ENCODE assay signal across 29 cellular contexts in genomic region chr12:75589801-75590200, GRCh38.
"Had no signal": no experiment of that assay in that cellular context is flagged by ENCODE, and none has a peak within 500 bp of the region (broad histone marks: within the 10 kb centered on the region; RNA-seq: fewer than 3 reads in every experiment).

No MANE protein-coding gene starts in this region.

- H3K36me3 ChIP-seq: adrenal gland, esophagus muscularis mucosa, gastroesophageal sphincter had no signal

- H3K4me3 ChIP-seq: adrenal gland, body of pancreas, esophagus muscularis mucosa, gastroesophageal sphincter had no signal

- H3K9me3 ChIP-seq: adrenal gland, body of pancreas, esophagus muscularis mucosa, gastroesophageal sphincter had no signal

- H3K27ac Mint-ChIP-seq: activated CD4-positive, alpha-beta memory T cell treated with anti-CD3 and anti-CD28 coated beads, Interleukin-2, amount 10 ng/mL, durations not matched to agents 7 days and 5 days; activated CD4-positive, alpha-beta T cell treated with anti-CD3 and anti-CD28 coated beads, Interleukin-2, amount 10 ng/mL, durations not matched to agents 7 days and 5 days; activated CD8-positive, alpha-beta memory T cell treated with anti-CD3 and anti-CD28 coated beads, Interleukin-2, amount 10 ng/mL, durations not matched to agents 7 days and 5 days; activated naive CD4-positive, alpha-beta T cell treated with anti-CD3 and anti-CD28 coated beads, Interleukin-2, amount 10 ng/mL, durations not matched to agents 7 days and 5 days; activated naive CD4-positive, alpha-beta T cell treated with anti-CD3 and anti-CD28 coated beads, Interleukin-2, amount 50 U/mL, for 72 hours; activated T-cell treated with anti-CD3 and anti-CD28 coated beads, Interleukin-2, amount 50 U/mL, for 24 hours; activated T-cell treated with anti-CD3 and anti-CD28 coated beads, Interleukin-2, amount 50 U/mL, for 72 hours; effector memory CD8-positive, alpha-beta T cell; WTC11 had no signal

- H3K9me3 Mint-ChIP-seq: activated CD4-positive, alpha-beta memory T cell treated with anti-CD3 and anti-CD28 coated beads, Interleukin-2, amount 10 ng/mL, durations not matched to agents 7 days and 5 days; activated naive CD4-positive, alpha-beta T cell treated with anti-CD3 and anti-CD28 coated beads, Interleukin-2, amount 10 ng/mL, durations not matched to agents 7 days and 5 days; effector memory CD8-positive, alpha-beta T cell had no signal

- H3K27me3 ChIP-seq: adrenal gland, body of pancreas, esophagus muscularis mucosa, gastroesophageal sphincter had no signal

- H3K4me1 ChIP-seq: esophagus muscularis mucosa, gastroesophageal sphincter had no signal

- ATAC-seq: activated CD8-positive, alpha-beta memory T cell treated with anti-CD3 and anti-CD28 coated beads, Interleukin-2, amount 10 ng/mL, durations not matched to agents 7 days and 5 days; activated naive CD4-positive, alpha-beta T cell treated with anti-CD3 and anti-CD28 coated beads, Interleukin-2, amount 50 U/mL, for 72 hours; activated T-cell treated with anti-CD3 and anti-CD28 coated beads, Interleukin-2, amount 50 U/mL, for 72 hours; body of pancreas; effector memory CD8-positive, alpha-beta T cell; gastroesophageal sphincter; WTC11 had no signal

- H3K36me3 Mint-ChIP-seq: activated naive CD4-positive, alpha-beta T cell treated with anti-CD3 and anti-CD28 coated beads, Interleukin-2, amount 10 ng/mL, durations not matched to agents 7 days and 5 days; activated naive CD4-positive, alpha-beta T cell treated with anti-CD3 and anti-CD28 coated beads, Interleukin-2, amount 50 U/mL, for 72 hours; WTC11 had no signal

- H3K4me1 Mint-ChIP-seq: activated CD4-positive, alpha-beta T cell treated with anti-CD3 and anti-CD28 coated beads, Interleukin-2, amount 10 ng/mL, durations not matched to agents 7 days and 5 days; activated naive CD4-positive, alpha-beta T cell treated with anti-CD3 and anti-CD28 coated beads, Interleukin-2, amount 10 ng/mL, durations not matched to agents 7 days and 5 days had no signal

- H3K27ac ChIP-seq: adrenal gland, body of pancreas, esophagus muscularis mucosa, gastroesophageal sphincter had no signal

- H3K4me3 Mint-ChIP-seq: activated CD4-positive, alpha-beta memory T cell treated with anti-CD3 and anti-CD28 coated beads, Interleukin-2, amount 10 ng/mL, durations not matched to agents 7 days and 5 days; activated CD4-positive, alpha-beta T cell treated with anti-CD3 and anti-CD28 coated beads, Interleukin-2, amount 10 ng/mL, durations not matched to agents 7 days and 5 days; activated CD8-positive, alpha-beta memory T cell treated with anti-CD3 and anti-CD28 coated beads, Interleukin-2, amount 10 ng/mL, durations not matched to agents 7 days and 5 days; activated naive CD4-positive, alpha-beta T cell treated with anti-CD3 and anti-CD28 coated beads, Interleukin-2, amount 10 ng/mL, durations not matched to agents 7 days and 5 days; activated T-cell treated with anti-CD3 and anti-CD28 coated beads, Interleukin-2, amount 50 U/mL, for 24 hours; activated T-cell treated with anti-CD3 and anti-CD28 coated beads, Interleukin-2, amount 50 U/mL, for 72 hours; effector memory CD8-positive, alpha-beta T cell; WTC11 had no signal

- DNase-seq: activated CD4-positive, alpha-beta memory T cell treated with anti-CD3 and anti-CD28 coated beads, Interleukin-2, amount 10 ng/mL, durations not matched to agents 7 days and 5 days; activated CD4-positive, alpha-beta T cell treated with anti-CD3 and anti-CD28 coated beads for 1 hour; activated CD4-positive, alpha-beta T cell treated with anti-CD3 and anti-CD28 coated beads for 4 hours; activated CD4-positive, alpha-beta T cell treated with anti-CD3 and anti-CD28 coated beads, Interleukin-2, amount 10 ng/mL, durations not matched to agents 7 days and 5 days; activated CD4-positive, alpha-beta T cell treated with anti-CD3 and anti-CD28 coated beads, Interleukin-2, amount 50 U/mL, for 4 hours; activated CD8-positive, alpha-beta memory T cell treated with anti-CD3 and anti-CD28 coated beads, Interleukin-2, amount 10 ng/mL, durations not matched to agents 7 days and 5 days; activated CD8-positive, alpha-beta memory T cell treated with anti-CD3 and anti-CD28 coated beads, Interleukin-2, amount 50 U/mL, for 4 hours; activated gamma-delta T cell; activated naive CD4-positive, alpha-beta T cell; activated naive CD4-positive, alpha-beta T cell treated with anti-CD3 and anti-CD28 coated beads, Interleukin-2, amount 10 ng/mL, durations not matched to agents 7 days and 5 days; activated T-cell treated with anti-CD3 and anti-CD28 coated beads, Interleukin-2, amount 50 U/mL, for 24 hours; activated T-cell treated with anti-CD3 and anti-CD28 coated beads, Interleukin-2, amount 50 U/mL, for 72 hours; adrenal gland; amygdala; aorta; body of pancreas; caudate nucleus; cortex of kidney; dermis blood vessel endothelial cell; effector CD4-positive, alpha-beta T cell; effector memory CD8-positive, alpha-beta T cell; erythroblast; foreskin melanocyte; head of caudate nucleus; T-helper 2 cell had no signal
